ENCODE assay signal across 11 cellular contexts in the genomic region with DNA sequence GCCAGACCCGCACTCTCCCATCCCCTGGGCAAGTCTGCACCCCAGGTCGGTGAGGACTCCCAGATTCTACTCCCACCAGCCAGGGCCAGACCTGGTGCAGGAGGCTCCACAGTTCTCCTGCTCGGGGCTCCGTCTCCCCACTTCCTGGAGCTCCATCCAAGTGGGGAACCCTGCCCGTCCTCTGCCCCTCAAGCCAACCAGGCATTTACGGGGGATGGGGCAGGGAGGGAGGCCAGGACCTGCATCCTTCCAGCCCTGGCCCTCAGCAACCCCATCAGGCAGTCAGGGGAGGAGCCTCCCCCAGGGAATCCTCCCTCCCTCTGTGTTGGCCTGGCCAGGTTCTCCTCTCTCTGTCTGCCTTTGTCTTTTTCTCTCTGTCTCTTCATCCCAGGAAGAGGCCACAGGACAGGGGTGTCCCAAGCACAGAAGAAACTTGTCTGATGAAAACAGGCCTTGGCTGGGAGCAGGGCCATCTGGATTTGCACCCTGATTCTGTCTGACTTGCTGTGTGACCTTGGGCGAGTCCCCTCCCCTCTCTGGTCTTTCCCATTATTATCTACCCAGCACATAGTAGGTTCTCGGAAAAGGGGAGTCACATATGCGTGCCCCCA. TPM values are rescaled to one million over a fixed set of nuclear protein-coding genes. Genes with fewer than 3 reads are reported as not detected.
DNase-seq lines count a peak whose midpoint lies in the region; ATAC-seq and TF ChIP-seq lines count a peak whose summit lies in the region.
"Had no signal": no experiment of that assay in that cellular context is flagged by ENCODE, and none has a peak within 500 bp of the region (broad histone marks: within the 10 kb centered on the region; RNA-seq: fewer than 3 reads in every experiment).

No MANE protein-coding gene starts in this region.

- H3K9me3 ChIP-seq in Panc1 (ENCODE audit: control insufficient read depth, insufficient read depth, low read depth, low read length): no peaks in the 10 kb centered on the region
- no peaks in the 10 kb centered on the region for H3K9me3 ChIP-seq in vagina

- peaks cover 90% of the 10 kb centered on the region for H3K4me1 ChIP-seq in Panc1 (ENCODE audit: control insufficient read depth, insufficient read depth, low read length)
- H3K4me1 ChIP-seq in vagina: peaks cover 54% of the 10 kb centered on the region

- CTCF ChIA-PET in Panc1 (lab: Charles Lee): no interaction called here

- TF ChIP-seq POLR2A in vagina (IDR thresholded peaks at IDR 0.05): no peak

- in situ Hi-C loops in Panc1 (cut with HindIII; ENCODE audit: low pct_unique_long_range_greater_than_20kb, low sequenced_read_pairs): no loop called here

- H3K9me3 Mint-ChIP-seq in dendritic cell treated with granulocyte-macrophage colony-stimulating factor and Interleukin-4, amounts not matched to agents 40 ng/mL and 50 ng/mL, for 4 days: no peaks in the 10 kb centered on the region
- no peaks in the 10 kb centered on the region for H3K9me3 Mint-ChIP-seq in neural crest cell
- H3K9me3 Mint-ChIP-seq: activated T-helper 1 cell treated with anti-CD3 and anti-CD28 coated beads, Interleukin-12 subunit alpha, Interleukin-12 subunit beta, Interleukin-2, Interleukin-4 antibody, amounts not matched to agents 30 ng/mL and 10 ng/mL and 1 ng/mL, durations not matched to agents 14 hours and 24 hours and 36 hours; CD8-positive, alpha-beta memory T cell had no signal

- H3K27ac Mint-ChIP-seq in dendritic cell treated with granulocyte-macrophage colony-stimulating factor and Interleukin-4, amounts not matched to agents 40 ng/mL and 50 ng/mL, for 4 days: peak overlapping the region; percentile 89
- peak overlapping the region; percentile 96 for H3K27ac Mint-ChIP-seq in neural crest cell (ENCODE audit: unreplicated experiment)
- H3K27ac Mint-ChIP-seq: activated T-helper 1 cell treated with anti-CD3 and anti-CD28 coated beads, Interleukin-12 subunit alpha, Interleukin-12 subunit beta, Interleukin-2, Interleukin-4 antibody, amounts not matched to agents 30 ng/mL and 10 ng/mL and 1 ng/mL, durations not matched to agents 14 hours and 24 hours and 36 hours had no signal

- intact Hi-C loops in Panc1 (cut with micrococcal nuclease; ENCODE audit: unreplicated experiment) (no loop called here), vagina (cut with DNase I) (no loop called here)
- intact Hi-C loops in dendritic cell treated with granulocyte-macrophage colony-stimulating factor and Interleukin-4, amounts not matched to agents 40 ng/mL and 50 ng/mL, for 4 days (cut with micrococcal nuclease): no loop called here

- no TSS peak for BruUV-seq in Panc1 (replicated peaks; lab: Mats Ljungman, UMichigan)

- H3K27me3 ChIP-seq in Panc1 (ENCODE audit: control insufficient read depth, insufficient read depth, low read length): no peaks in the 10 kb centered on the region
- H3K27me3 ChIP-seq in vagina: no peaks in the 10 kb centered on the region

- H3K27ac ChIP-seq in Panc1 (ENCODE audit: low read length) (peak overlapping the region; percentile 99), vagina (peak overlapping the region; percentile 93)

- H3K36me3 ChIP-seq in Panc1 (ENCODE audit: control insufficient read depth, insufficient read depth, low read length) (no peaks in the 10 kb centered on the region), vagina (no peaks in the 10 kb centered on the region)

- H3K36me3 Mint-ChIP-seq in dendritic cell treated with granulocyte-macrophage colony-stimulating factor and Interleukin-4, amounts not matched to agents 40 ng/mL and 50 ng/mL, for 4 days (ENCODE audit: low read depth): no peaks in the 10 kb centered on the region
- no peaks in the 10 kb centered on the region for H3K36me3 Mint-ChIP-seq in neural crest cell (ENCODE audit: low read depth)
- H3K36me3 Mint-ChIP-seq: CD8-positive, alpha-beta memory T cell had no signal

- H3K4me3 Mint-ChIP-seq in dendritic cell treated with granulocyte-macrophage colony-stimulating factor and Interleukin-4, amounts not matched to agents 40 ng/mL and 50 ng/mL, for 4 days: no peak overlapping the region
- peak overlapping the region; percentile 54 for H3K4me3 Mint-ChIP-seq in neural crest cell
- H3K4me3 Mint-ChIP-seq: activated T-helper 1 cell treated with anti-CD3 and anti-CD28 coated beads, Interleukin-12 subunit alpha, Interleukin-12 subunit beta, Interleukin-2, Interleukin-4 antibody, amounts not matched to agents 30 ng/mL and 10 ng/mL and 1 ng/mL, durations not matched to agents 14 hours and 24 hours and 36 hours; CD8-positive, alpha-beta memory T cell had no signal

- no peak overlapping the region for H3K4me3 ChIP-seq in Panc1 (ENCODE audit: low read depth in 2 of 2, low read length in 2 of 2)
- H3K4me3 ChIP-seq in vagina: no peak overlapping the region

- ATAC-seq in Panc1: peak; percentile 11

- H3K4me1 Mint-ChIP-seq in dendritic cell treated with granulocyte-macrophage colony-stimulating factor and Interleukin-4, amounts not matched to agents 40 ng/mL and 50 ng/mL, for 4 days (ENCODE audit: low read depth): peaks cover 35% of the 10 kb centered on the region
- peaks cover 33% of the 10 kb centered on the region for H3K4me1 Mint-ChIP-seq in neural crest cell

- POLR2A ChIA-PET in Panc1 (lab: Charles Lee): interaction anchor here (0.6 to 0.8 kb wide), 2 partner anchors 10 to 27 kb away, joined by 3 to 7 read pairs; no protein-coding TSS in a partner anchor

- DNase-seq in Panc1 (ENCODE audit: low read depth, low spot score): no peak
- no peak for DNase-seq in neural crest cell (ENCODE audit: low read depth, low spot score)
- no peak for DNase-seq in vagina (ENCODE audit: extremely low spot score in 2 of 2)
- DNase-seq in epidermal melanocyte (ENCODE audit: insufficient read length, low spot score): no peak
- no peak for DNase-seq in cortex of kidney (lab: John Stamatoyannopoulos, UW)
- DNase-seq in NCI-H2029 treated with DMSO at 0.1 percent for 48 hours (lab: John Stamatoyannopoulos, UW): no peak
- DNase-seq: activated CD4-positive, alpha-beta T cell treated with anti-CD3 and anti-CD28 coated beads for 4 hours; CD8-positive, alpha-beta memory T cell; NCI-H2171 treated with DMSO at 0.1 percent for 48 hours had no signal

- TF ChIP-seq CTCF in Panc1 (IDR thresholded peaks at IDR 0.05): no peak
- no peak for TF ChIP-seq CTCF in neural crest cell (conservative IDR thresholded peaks at IDR 0.05)
- TF ChIP-seq CTCF in vagina (IDR thresholded peaks at IDR 0.05): no peak

- peaks cover 56% of the 10 kb centered on the region for H3K27me3 Mint-ChIP-seq in dendritic cell treated with granulocyte-macrophage colony-stimulating factor and Interleukin-4, amounts not matched to agents 40 ng/mL and 50 ng/mL, for 4 days
- H3K27me3 Mint-ChIP-seq in neural crest cell (ENCODE audit: low read depth): no peaks in the 10 kb centered on the region

RNA-seq across cellular contexts. Expression of a gene that starts 18.5 kb away (rescaled TPM):
- 263 TPM for total RNA-seq in Panc1 (2021; ENCODE audit: unreplicated experiment)
- 254 TPM for polyA plus RNA-seq in Panc1 (2012; ENCODE audit: insufficient read length)
- total RNA-seq in neural crest cell: 21.7 and 25.0 TPM in 2 replicates
- 264 TPM for total RNA-seq in vagina
- total RNA-seq: activated T-helper 1 cell treated with anti-CD3 and anti-CD28 coated beads, Interleukin-12 subunit alpha, Interleukin-12 subunit beta, Interleukin-2, Interleukin-4 antibody, amounts not matched to agents 30 ng/mL and 10 ng/mL and 1 ng/mL, durations not matched to agents 14 hours and 24 hours and 36 hours; CD8-positive, alpha-beta memory T cell had no signal
- polyA plus RNA-seq: CD8-positive, alpha-beta memory T cell had no signal

RNA-seq across cellular contexts. Expression of a gene that starts 38.1 kb away (rescaled TPM):
- total RNA-seq in Panc1 (2021; ENCODE audit: unreplicated experiment): 21.6 TPM
- polyA plus RNA-seq in Panc1 (2012; ENCODE audit: insufficient read length): 29.2 TPM
- total RNA-seq in neural crest cell: 7.7 and 9.0 TPM in 2 replicates
- total RNA-seq in vagina: 19.4 TPM

Comparison
In these comparisons a context has a peak if more than half of its experiments do, and no peak if none do; other contexts are left out.
1. RNA of a gene that starts 18.5 kb away (total RNA-seq): 264 TPM in vagina (single experiment) and 263 TPM in Panc1 (single experiment); 21.7 to 25.0 TPM in neural crest cell; every median in the first group is over 10 times any median in the second.